In genomic region chr6:109095821-109096084, GRCh38 we compare ENCODE assay signal across 8 cellular contexts. TPM values are rescaled to one million over a fixed set of nuclear protein-coding genes. Genes with fewer than 3 reads are reported as not detected.
A peak's percentile ranks its signal among the peaks of the same experiment; 100 is the strongest.
DNase-seq lines count a peak whose midpoint lies in the region; ATAC-seq, FAIRE-seq and TF ChIP-seq lines count a peak whose summit lies in the region.

No MANE protein-coding gene starts in this region.

- H3K36me3 Mint-ChIP-seq in neural crest cell (ENCODE audit: low read depth) = peaks cover 2% of the 10 kb centered on the region

- H3K27me3 ChIP-seq in effector memory CD4-positive, alpha-beta T cell (replicated peaks; ENCODE audit: control insufficient read depth, insufficient read depth, low read length, poor library complexity, severe bottlenecking) = no peaks in the 10 kb centered on the region

- no peak for ATAC-seq in HG03159 (IDR thresholded peaks at IDR 0.05; ENCODE audit: unreplicated experiment)
- ATAC-seq in GM18520 (IDR thresholded peaks at IDR 0.05; ENCODE audit: unreplicated experiment) = no peak

- H3K9me3 ChIP-seq in effector memory CD4-positive, alpha-beta T cell (ENCODE audit: control insufficient read depth, low read length) = no peaks in the 10 kb centered on the region

- peaks cover 9% of the 10 kb centered on the region for H3K4me1 ChIP-seq in effector memory CD4-positive, alpha-beta T cell (ENCODE audit: control insufficient read depth, insufficient read depth, low read length, poor library complexity, severe bottlenecking)

- H3K27ac ChIP-seq in C4-2B = peak overlapping the region; percentile 80
- H3K27ac ChIP-seq in effector memory CD4-positive, alpha-beta T cell (ENCODE audit: insufficient read depth, low read length, poor library complexity, severe bottlenecking) = peak overlapping the region; percentile 99

- H3K4me3 Mint-ChIP-seq in neural crest cell = peak overlapping the region; percentile 99

- H3K27ac Mint-ChIP-seq in neural crest cell (ENCODE audit: unreplicated experiment) = peak overlapping the region; percentile 99

- H3K4me3 ChIP-seq in effector memory CD4-positive, alpha-beta T cell (ENCODE audit: insufficient read depth, low read depth, low read length, poor library complexity, severe bottlenecking) = peak overlapping the region; percentile 74

- H3K9me3 Mint-ChIP-seq in neural crest cell = no peaks in the 10 kb centered on the region

- H3K36me3 ChIP-seq in effector memory CD4-positive, alpha-beta T cell (ENCODE audit: control insufficient read depth, insufficient read depth, low read length) = no peaks in the 10 kb centered on the region

- FAIRE-seq in RCC 7860 (lab: Jason Lieb, UNC) = no peak

- no peaks in the 10 kb centered on the region for H3K27me3 Mint-ChIP-seq in neural crest cell (ENCODE audit: low read depth)

- no peak for TF ChIP-seq CTCF in C4-2B (conservative IDR thresholded peaks at IDR 0.05)
- no peak for TF ChIP-seq CTCF in neural crest cell (conservative IDR thresholded peaks at IDR 0.05)

- peak; percentile 64 for DNase-seq in NCI-H146 treated with DMSO at 0.1 percent for 48 hours (lab: John Stamatoyannopoulos, UW; ENCODE audit: unreplicated experiment)
- DNase-seq in effector memory CD4-positive, alpha-beta T cell = no peak
- no peak for DNase-seq in neural crest cell (ENCODE audit: low read depth, low spot score)
- DNase-seq in RCC 7860 (ENCODE audit: low spot score) = no peak
- DNase-seq in glomerular visceral epithelial cell (ENCODE audit: extremely low spot score) = no peak

- peaks cover 58% of the 10 kb centered on the region for H3K4me1 Mint-ChIP-seq in neural crest cell

RNA-seq across cellular contexts. Expression of gene CEP57L1, which starts 0.4 kb away (rescaled TPM):
- total RNA-seq in neural crest cell = 19.8 and 21.9 TPM in 2 replicates

RNA-seq across cellular contexts. Expression of gene SESN1, which starts 1.1 kb away (rescaled TPM):
- total RNA-seq in neural crest cell = 11.5 and 12.0 TPM in 2 replicates
